32 cellular contexts compared by ENCODE assay signal in genomic region chr11:102793677-102794290, GRCh38. TPM values are rescaled to one million over a fixed set of nuclear protein-coding genes. Genes with fewer than 3 reads are reported as not detected.
A peak's percentile ranks its signal among the peaks of the same experiment; 100 is the strongest.
DNase-seq lines count a peak whose midpoint lies in the region; ATAC-seq, FAIRE-seq and TF ChIP-seq lines count a peak whose summit lies in the region.
"Had no signal": no experiment of that assay in that cellular context is flagged by ENCODE, and none has a peak within 500 bp of the region (broad histone marks: within the 10 kb centered on the region; RNA-seq: fewer than 3 reads in every experiment).

No MANE protein-coding gene starts in this region.

- POLR2A ChIA-PET in GM12878 (lab: Charles Lee) (no interaction called here), PC-3 (lab: Charles Lee; ENCODE audit: unreplicated experiment) (interaction anchor here (0.5 kb wide), 1 partner anchor 644 kb away, joined by 4 read pairs; no protein-coding TSS in a partner anchor)

- intact Hi-C loops in left ventricle myocardium superior (cut with micrococcal nuclease): no loop called here
- intact Hi-C loops in cardiac septum (cut with DNase I): no loop called here
- intact Hi-C loops in GM12878 (cut with micrococcal nuclease; ENCODE audit: unreplicated experiment): loop anchor here (1.0 kb wide), 2 partner anchors 148 to 262 kb away; no protein-coding TSS in a partner anchor
- intact Hi-C loops in stomach (cut with DNase I; ENCODE audit: low total_unique reads): no loop called here
- intact Hi-C loops in PC-3 (cut with micrococcal nuclease): no loop called here

- H3K9ac ChIP-seq in KMS-11 (no peak overlapping the region), GM12878 (ENCODE audit: control insufficient read depth, insufficient read depth, low read length) (no peak overlapping the region), PC-3 (ENCODE audit: low read length) (no peak overlapping the region)

- RAD21 ChIA-PET in GM12878 (lab: Charles Lee; ENCODE audit: unreplicated experiment): interaction anchor here (1.4 kb wide), 1 partner anchor 121 kb away, joined by 6 read pairs; no protein-coding TSS in a partner anchor

- H3K4me1 ChIP-seq in KMS-11 (ENCODE audit: low read depth, poor library complexity, severe bottlenecking) (peaks cover 3% of the 10 kb centered on the region), GM12878 (ENCODE audit: control insufficient read depth, insufficient read depth, low read length) (no peaks in the 10 kb centered on the region), stomach (peaks cover 9 to 31% (median 12%) of the 10 kb centered on the region in 4 donors), PC-3 (ENCODE audit: insufficient read depth, low read length) (peaks cover 35% of the 10 kb centered on the region)
- H3K4me1 ChIP-seq: left lung, pancreas, suprapubic skin had no signal

- SMC1A ChIA-PET in GM12878 (lab: Charles Lee; ENCODE audit: uncharacterized antibody, unreplicated experiment): interaction anchor here (1.4 to 1.7 kb wide), 4 partner anchors 10 to 261 kb away, joined by 3 to 4 read pairs (median 4); no protein-coding TSS in a partner anchor

- H3K36me3 ChIP-seq in KMS-11 (ENCODE audit: insufficient read depth) (no peaks in the 10 kb centered on the region), GM12878 (ENCODE audit: control insufficient read depth in 2 of 2, insufficient read depth in 2 of 2, low read length in 1 of 2) (no peaks in the 10 kb centered on the region), stomach (no peaks in the 10 kb centered on the region), PC-3 (ENCODE audit: low read depth, low read length) (no peaks in the 10 kb centered on the region)
- H3K36me3 ChIP-seq: cardiac muscle cell, left lung, pancreas, SJSA1, suprapubic skin, upper lobe of left lung had no signal

- H3K9me2 ChIP-seq in PC-3 (replicated peaks; ENCODE audit: low read length): no peaks in the 10 kb centered on the region

- FAIRE-seq in GM12878 (lab: Jason Lieb, UNC): no peak
- FAIRE-seq: GM12891, pancreas had no signal

- TF ChIP-seq POLR2A in GM12878 (IDR thresholded peaks at IDR 0.05; ENCODE audit: low read depth, low read length) (no peak), stomach (IDR thresholded peaks at IDR 0.05) (no peak)

- CTCF ChIA-PET in GM12878 (lab: Yijun Ruan, JAX) (interaction anchor here (0.8 to 2.5 kb wide), 4 partner anchors 9 to 147 kb away, joined by 3 to 17 read pairs (median 8); no protein-coding TSS in a partner anchor), PC-3 (lab: Charles Lee) (no interaction called here)

- ATAC-seq in left ventricle myocardium superior: peak; percentile 27
- peak; percentile 16 for ATAC-seq in GM12878
- no peak for ATAC-seq in PC-3
- ATAC-seq: T-cell had no signal

- BruUV-seq in GM12878 (replicated peaks; lab: Mats Ljungman, UMichigan) (no TSS peak), PC-3 (replicated peaks; lab: Mats Ljungman, UMichigan) (no TSS peak)

- H3F3A ChIP-seq in PC-3 (ENCODE audit: low read length, unreplicated experiment): peaks cover 4% of the 10 kb centered on the region

- 75% methylated on average over 6 of the region's 6 CpGs for WGBS in GM12878 (ENCODE audit: insufficient coverage, insufficient replicate concordance, low lambda C conversion rate, missing lambda C conversion rate)
- 21 to 48% (median 33%) methylated on average over 6 of the region's 6 CpGs for WGBS in stomach, 5 donors

- H2AFZ ChIP-seq in KMS-11 (ENCODE audit: low read depth) (peak overlapping the region; percentile 34; the same call in 1 of the 2 replicates), GM12878 (ENCODE audit: control insufficient read depth, low read depth, low read length) (no peak overlapping the region), PC-3 (ENCODE audit: low read length) (no peak overlapping the region)

- TF ChIP-seq RAD21 in GM12878 (IDR thresholded peaks at IDR 0.05; ENCODE audit: insufficient read depth, low read depth, low read length): no peak

- in situ Hi-C loops in GM12878 (cut with MboI): no loop called here

- H3K4me3 ChIP-seq in KMS-11 (IDR thresholded peaks at IDR 0.05; ENCODE audit: insufficient read depth, low read depth, low read length): no peak overlapping the region
- H3K4me3 ChIP-seq in GM12878: no peak overlapping the region
- no peak overlapping the region for H3K4me3 ChIP-seq in stomach
- H3K4me3 ChIP-seq in PC-3 (ENCODE audit: low read length): no peak overlapping the region
- H3K4me3 ChIP-seq: cardiac muscle cell, coronary artery, left lung, pancreas, SJSA1, suprapubic skin, upper lobe of left lung had no signal

- no peak for TF ChIP-seq EP300 in GM12878 (IDR thresholded peaks at IDR 0.05; ENCODE audit: borderline replicate concordance in 1 of 2, control insufficient read depth in 1 of 2, low read depth in 2 of 2, low read length in 2 of 2)
- no peak for TF ChIP-seq EP300 in stomach (IDR thresholded peaks at IDR 0.05)

- no peaks in the 10 kb centered on the region for H3K27me3 ChIP-seq in KMS-11 (ENCODE audit: insufficient read depth, low read depth)
- H3K27me3 ChIP-seq in GM12878 (replicated peaks in 1 of 2; ENCODE audit: control insufficient read depth in 2 of 2, insufficient read depth in 2 of 2, low read length in 1 of 2): no peaks in the 10 kb centered on the region; a peak in 1 of 4 replicates
- no peaks in the 10 kb centered on the region for H3K27me3 ChIP-seq in stomach
- H3K27me3 ChIP-seq in PC-3 (ENCODE audit: low read length): no peaks in the 10 kb centered on the region
- H3K27me3 ChIP-seq: cardiac muscle cell, left lung, pancreas, SJSA1, upper lobe of left lung had no signal

- TF ChIP-seq CTCF in KMS-11 (conservative IDR thresholded peaks at IDR 0.05; ENCODE audit: low read depth, low read length) (no peak), GM12878 (IDR thresholded peaks at IDR 0.05 in 2 of 3, conservative IDR thresholded peaks at IDR 0.05 in 1 of 3; ENCODE audit: control insufficient read depth in 2 of 3, extremely low read depth in 1 of 3, insufficient read depth in 1 of 3, low read depth in 3 of 3, low read length in 3 of 3) (no peak), stomach (IDR thresholded peaks at IDR 0.05) (no peak), PC-3 (conservative IDR thresholded peaks at IDR 0.05; ENCODE audit: low read depth, low read length) (no peak)

- H3K9me3 ChIP-seq in GM12878 (replicated peaks; ENCODE audit: control insufficient read depth, insufficient read depth, low read length) (no peaks in the 10 kb centered on the region), stomach (no peaks in the 10 kb centered on the region), PC-3 (ENCODE audit: low read length) (no peaks in the 10 kb centered on the region)
- H3K9me3 ChIP-seq: left lung, pancreas, SJSA1, suprapubic skin, upper lobe of left lung had no signal

- DNase-seq in left ventricle myocardium superior: no peak
- DNase-seq in cardiac septum (ENCODE audit: low spot score): no peak
- no peak for DNase-seq in GM12878 (ENCODE audit: low read depth, low spot score)
- no peak for DNase-seq in stomach
- DNase-seq in PC-3: no peak
- no peak for DNase-seq in NCI-H2171 treated with DMSO at 0.1 percent for 48 hours (lab: John Stamatoyannopoulos, UW)
- no peak for DNase-seq in COLO829 (ENCODE audit: low spot score)
- DNase-seq: activated gamma-delta T cell; activated naive CD8-positive, alpha-beta T cell treated with anti-CD3 and anti-CD28 coated beads, Interleukin-2, amount 10 ng/mL, durations not matched to agents 7 days and 5 days; activated T-cell treated with anti-CD3 and anti-CD28 coated beads, Interleukin-2, amount 50 U/mL, for 24 hours; aorta; CD4-positive, alpha-beta memory T cell; effector CD8-positive, alpha-beta T cell; left lung; NCI-H1436 treated with DMSO at 0.1 percent for 48 hours; NCI-H774; pancreas; retina; T-cell; upper lobe of left lung had no signal

- H4K20me1 ChIP-seq in KMS-11 (ENCODE audit: insufficient read depth): no peaks in the 10 kb centered on the region
- no peaks in the 10 kb centered on the region for H4K20me1 ChIP-seq in GM12878 (ENCODE audit: control insufficient read depth, insufficient read depth)
- no peaks in the 10 kb centered on the region for H4K20me1 ChIP-seq in PC-3 (ENCODE audit: low read length)

- H3K4me2 ChIP-seq in KMS-11 (no peak overlapping the region), GM12878 (ENCODE audit: control insufficient read depth, insufficient read depth) (no peak overlapping the region), PC-3 (ENCODE audit: low read length) (no peak overlapping the region)

- no peak overlapping the region for H3K27ac ChIP-seq in KMS-11
- H3K27ac ChIP-seq in GM12878 (ENCODE audit: control insufficient read depth, insufficient read depth): no peak overlapping the region
- H3K27ac ChIP-seq in stomach: peak overlapping the region; percentile 22 to 76 (median 68)
- H3K27ac ChIP-seq in PC-3 (ENCODE audit: low read length): no peak overlapping the region
- H3K27ac ChIP-seq: cardiac muscle cell, coronary artery, epithelial cell of prostate, left lung, pancreas, RWPE1, SJSA1, suprapubic skin, upper lobe of left lung had no signal

- H3K79me2 ChIP-seq in KMS-11 (ENCODE audit: insufficient read depth, low read depth) (no peaks in the 10 kb centered on the region), GM12878 (ENCODE audit: control insufficient read depth, insufficient read depth, low read length) (no peaks in the 10 kb centered on the region), PC-3 (ENCODE audit: low read length) (no peaks in the 10 kb centered on the region)

RNA-seq across cellular contexts. Expression of gene MMP1, which starts 4.2 kb away (rescaled TPM):
- total RNA-seq in left ventricle myocardium superior (not detected), cardiac septum (0.11 TPM), GM12878 (2014; rRNA removed) (not detected in 2 replicates), GM12878 (2014; rRNA removed; fragmentation: Illumina TruSeq; extraction: Trizol) (not detected in 2 replicates), GM12878 (2021) (not detected in 2 replicates), stomach (10 to 100 TPM in 1 of 5 donors, 1 to 10 TPM in 1, under 1 TPM in 1, not detected in 2; 0.89 to 13.4 (median 3.8) TPM), PC-3 (2014; rRNA removed) (6.5 and 7.3 TPM in 2 replicates)
- not detected in 2 replicates for total RNA-seq in GM12878 (2013; cell fraction: nucleolus; rRNA removed)
- not detected for polyA plus RNA-seq in GM12878 (2011; ENCODE audit: low read depth)
- polyA plus RNA-seq in GM12878 (2011; rRNA removed) (not detected in 2 replicates), GM12878 (2014; fragmentation: Illumina TruSeq; extraction: Trizol) (not detected in 2 replicates), GM12878 (2014; fragmentation: Nextera tagmentation; extraction: Ambion mirVana) (not detected), GM12878 (2014; rRNA removed) (not detected in 2 replicates), GM12878 (2016; fragmentation: Nextera tagmentation; extraction: Ambion mirVana) (not detected), stomach (100 to 1,000 TPM in 1 of 3 donors, 10 to 100 TPM in 1, 1 to 10 TPM in 1; 3.0 to 127 (median 11.2) TPM)
- not detected in 2 replicates for polyA plus RNA-seq in GM12878 (2011; cell fraction: cytosol; rRNA removed)
- not detected in 2 replicates for polyA plus RNA-seq in GM12878 (2011; cell fraction: nucleus; rRNA removed)
- not detected in 2 replicates for polyA plus RNA-seq in GM12878 (2012)
- not detected in 2 replicates for polyA minus RNA-seq in GM12878 (2011; rRNA and poly(A)+ RNA removed)
- polyA minus RNA-seq in GM12878 (2011; cell fraction: cytosol; rRNA and poly(A)+ RNA removed): not detected in 2 replicates
- polyA minus RNA-seq in GM12878 (2011; cell fraction: nucleus; rRNA and poly(A)+ RNA removed): not detected in 2 replicates
- total RNA-seq: activated naive CD8-positive, alpha-beta T cell treated with anti-CD3 and anti-CD28 coated beads, Interleukin-2, amount 10 ng/mL, durations not matched to agents 7 days and 5 days; cardiac muscle cell; CD4-positive, alpha-beta memory T cell; neural crest cell; T-cell; WTC11 had no signal
- polyA plus RNA-seq: CD4-positive, alpha-beta memory T cell had no signal

RNA-seq across cellular contexts. Expression of gene MMP10, which starts 13.4 kb away (rescaled TPM):
- total RNA-seq in left ventricle myocardium superior (not detected), cardiac septum (not detected), GM12878 (2014; rRNA removed) (not detected in 2 replicates), GM12878 (2014; rRNA removed; fragmentation: Illumina TruSeq; extraction: Trizol) (not detected in 2 replicates), GM12878 (2021) (not detected in 2 replicates), stomach (1 to 10 TPM in 1 of 5 donors, under 1 TPM in 1, not detected in 3; 0.92 to 4.2 TPM), PC-3 (2014; rRNA removed) (0.07 and 0.69 TPM in 2 replicates)
- total RNA-seq in GM12878 (2013; cell fraction: nucleolus; rRNA removed): not detected in 2 replicates
- polyA plus RNA-seq in GM12878 (2011; ENCODE audit: low read depth): not detected
- polyA plus RNA-seq in GM12878 (2011; rRNA removed) (not detected in 2 replicates), GM12878 (2014; fragmentation: Illumina TruSeq; extraction: Trizol) (not detected in 2 replicates), GM12878 (2014; fragmentation: Nextera tagmentation; extraction: Ambion mirVana) (not detected), GM12878 (2014; rRNA removed) (not detected in 2 replicates), GM12878 (2016; fragmentation: Nextera tagmentation; extraction: Ambion mirVana) (not detected), stomach (1 to 10 TPM in 1 of 3 donors, under 1 TPM in 2; 0.10 to 8.8 (median 0.46) TPM)
- polyA plus RNA-seq in GM12878 (2011; cell fraction: cytosol; rRNA removed): not detected in 2 replicates
- not detected in 2 replicates for polyA plus RNA-seq in GM12878 (2011; cell fraction: nucleus; rRNA removed)
- polyA plus RNA-seq in GM12878 (2012): not detected in 2 replicates
- polyA minus RNA-seq in GM12878 (2011; rRNA and poly(A)+ RNA removed): not detected in 2 replicates
- not detected in 2 replicates for polyA minus RNA-seq in GM12878 (2011; cell fraction: cytosol; rRNA and poly(A)+ RNA removed)
- polyA minus RNA-seq in GM12878 (2011; cell fraction: nucleus; rRNA and poly(A)+ RNA removed): not detected in 2 replicates
- total RNA-seq: activated naive CD8-positive, alpha-beta T cell treated with anti-CD3 and anti-CD28 coated beads, Interleukin-2, amount 10 ng/mL, durations not matched to agents 7 days and 5 days; aorta; cardiac muscle cell; CD4-positive, alpha-beta memory T cell; LHCN-M2; neural crest cell; skeletal muscle tissue; suprapubic skin; T-cell; WTC11 had no signal
- polyA plus RNA-seq: cardiac muscle cell; CD4-positive, alpha-beta memory T cell had no signal

RNA-seq across cellular contexts. Expression of gene MMP3, which starts 49.6 kb away (rescaled TPM):
- total RNA-seq in left ventricle myocardium superior (not detected), cardiac septum (not detected), GM12878 (2014; rRNA removed) (not detected in 2 replicates), GM12878 (2014; rRNA removed; fragmentation: Illumina TruSeq; extraction: Trizol) (not detected in 2 replicates), GM12878 (2021) (not detected in 2 replicates), stomach (1 to 10 TPM in 2 of 5 donors, under 1 TPM in 2, not detected in 1; 0.45 to 7.0 (median 1.5) TPM), PC-3 (2014; rRNA removed) (not detected in 2 replicates)
- total RNA-seq in GM12878 (2013; cell fraction: nucleolus; rRNA removed): not detected in 2 replicates
- not detected for polyA plus RNA-seq in GM12878 (2011; ENCODE audit: low read depth)
- polyA plus RNA-seq in GM12878 (2011; rRNA removed) (1.2 and 2.3 TPM in 2 replicates), GM12878 (2014; fragmentation: Illumina TruSeq; extraction: Trizol) (not detected in 2 replicates), GM12878 (2014; fragmentation: Nextera tagmentation; extraction: Ambion mirVana) (under 1 TPM in 1 of 2 experiments, not detected in 1; 0.02 TPM), GM12878 (2014; rRNA removed) (not detected in 2 replicates), GM12878 (2016; fragmentation: Nextera tagmentation; extraction: Ambion mirVana) (not detected), stomach (10 to 100 TPM in 1 of 3 donors, 1 to 10 TPM in 1, under 1 TPM in 1; 0.83 to 37.5 (median 1.7) TPM)
- 0.40 and 0.78 TPM in 2 replicates for polyA plus RNA-seq in GM12878 (2011; cell fraction: cytosol; rRNA removed)
- 0.89 and 1.8 TPM in 2 replicates for polyA plus RNA-seq in GM12878 (2011; cell fraction: nucleus; rRNA removed)
- not detected in 2 replicates for polyA plus RNA-seq in GM12878 (2012)
- polyA minus RNA-seq in GM12878 (2011; rRNA and poly(A)+ RNA removed): 0.26 TPM in 1 of 2 replicates, not detected in the other
- not detected in 2 replicates for polyA minus RNA-seq in GM12878 (2011; cell fraction: cytosol; rRNA and poly(A)+ RNA removed)
- polyA minus RNA-seq in GM12878 (2011; cell fraction: nucleus; rRNA and poly(A)+ RNA removed): 0.29 TPM in 1 of 2 replicates, not detected in the other
- total RNA-seq: activated naive CD8-positive, alpha-beta T cell treated with anti-CD3 and anti-CD28 coated beads, Interleukin-2, amount 10 ng/mL, durations not matched to agents 7 days and 5 days; cardiac muscle cell; CD4-positive, alpha-beta memory T cell; neural crest cell; skeletal muscle tissue; T-cell; WTC11 had no signal
- polyA plus RNA-seq: aorta; cardiac muscle cell; CD4-positive, alpha-beta memory T cell had no signal

Comparison
In these comparisons a context has a peak if more than half of its experiments do, and no peak if none do; other contexts are left out.
1. H3K27ac ChIP-seq: peak in stomach (5 of 5); none in KMS-11 (single experiment), GM12878 (single experiment) and PC-3 (single experiment).